7 cellular contexts compared by ENCODE assay signal in the genomic region with DNA sequence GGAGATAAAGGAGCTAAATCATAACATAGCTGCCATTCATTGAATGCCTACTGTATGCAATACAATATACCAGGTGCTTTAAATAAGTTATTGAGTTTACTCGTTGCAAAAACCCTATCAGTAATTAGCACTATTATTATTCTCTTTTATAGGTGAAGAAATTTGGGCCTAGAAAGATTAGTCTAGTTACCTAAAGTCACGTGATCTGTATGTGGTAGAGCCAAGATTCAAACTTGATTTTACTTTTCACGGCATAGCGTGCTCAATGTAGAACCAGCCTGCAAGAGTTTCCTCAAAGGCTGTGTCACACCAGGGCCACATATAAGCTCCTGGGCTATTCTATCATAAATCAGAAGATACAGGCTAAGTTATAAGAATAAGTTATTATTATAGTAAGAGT.
"Had no signal": no experiment of that assay in that cellular context is flagged by ENCODE, and none has a peak within 500 bp of the region (broad histone marks: within the 10 kb centered on the region; RNA-seq: fewer than 3 reads in every experiment).

No MANE protein-coding gene starts in this region.

- H3K9ac ChIP-seq: KMS-11 had no signal

- H3K27ac ChIP-seq: HL-60, KMS-11 had no signal

- FAIRE-seq: HTR-8/SVneo had no signal

- H3K4me2 ChIP-seq: KMS-11 had no signal

- DNase-seq: IMR-90, Karpas-422, KBM-7, KG1 had no signal
